8 cellular contexts compared by ENCODE assay signal in the genomic region with DNA sequence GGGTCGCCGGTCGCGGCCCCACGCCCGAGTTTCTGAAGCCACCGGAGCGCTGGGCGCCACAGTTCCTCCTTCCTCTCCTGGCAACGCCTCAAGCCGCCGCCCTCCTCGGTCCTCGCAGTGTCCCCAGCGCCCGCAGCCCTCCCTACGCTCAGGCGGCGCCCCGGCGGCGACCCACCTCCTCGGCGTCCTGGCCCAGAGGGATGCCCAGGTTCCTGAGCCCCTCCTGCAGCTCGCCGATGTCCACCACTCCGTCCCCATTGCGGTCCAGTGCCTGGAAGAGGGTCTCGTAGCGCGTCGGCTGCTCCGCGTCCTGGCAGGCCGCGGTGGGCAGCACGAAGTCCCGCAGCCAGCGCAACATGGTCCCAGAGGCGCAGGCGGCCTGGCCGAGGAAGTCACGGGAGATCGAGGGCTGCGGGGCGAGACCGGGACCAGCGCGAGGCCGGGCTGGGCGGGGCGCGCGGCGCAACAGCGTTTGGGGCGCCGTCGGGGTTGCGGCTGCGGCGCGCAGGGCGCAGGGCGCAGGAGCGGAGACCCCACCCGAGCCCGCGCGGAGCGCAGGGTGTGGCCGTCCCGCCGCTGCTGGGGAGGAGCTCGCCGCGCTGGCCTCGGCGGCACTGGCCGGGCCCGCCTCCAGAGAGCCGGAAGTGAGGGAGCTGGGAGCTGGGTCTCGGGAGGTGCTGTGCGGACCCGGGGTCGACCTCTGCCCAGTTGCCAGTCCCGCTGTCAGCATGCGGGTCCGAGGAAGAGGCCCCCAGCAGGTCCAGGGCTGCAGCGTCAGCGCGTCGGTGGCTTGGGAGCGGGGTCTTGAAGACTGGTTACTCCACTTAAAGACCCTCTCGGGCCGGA. TPM values are rescaled to one million over a fixed set of nuclear protein-coding genes. Genes with fewer than 3 reads are reported as not detected.
DNase-seq lines count a peak whose midpoint lies in the region; ATAC-seq, FAIRE-seq and TF ChIP-seq lines count a peak whose summit lies in the region.

A gene (minus strand): TSS at position 563 of the 846 bp plus-strand sequence. CDS start 205 bp downstream, at position 358.

- no peak for TF ChIP-seq CTCF in keratinocyte (optimal IDR thresholded peaks at IDR 0.05 in 1 of 3, IDR thresholded peaks at IDR 0.05 in 1 of 3, conservative IDR thresholded peaks at IDR 0.05 in 1 of 3; ENCODE audit: extremely low read depth in 1 of 3, insufficient read depth in 2 of 3, low read length in 3 of 3)

- H4K20me1 ChIP-seq in keratinocyte (ENCODE audit: control insufficient read depth, extremely low read depth, insufficient read depth, low read length), result no peaks in the 10 kb centered on the region

- peaks cover 49% of the 10 kb centered on the region for H3K79me2 ChIP-seq in keratinocyte (ENCODE audit: control insufficient read depth, insufficient read depth, low read length)

- peaks cover 2 to 10% of the 10 kb centered on the region in 2 experiments for H3K36me3 ChIP-seq in keratinocyte (ENCODE audit: control insufficient read depth in 2 of 2, extremely low read depth in 1 of 2, insufficient read depth in 2 of 2, low read length in 2 of 2)

- no peaks in the 10 kb centered on the region for H3K27me3 ChIP-seq in keratinocyte (ENCODE audit: control insufficient read depth, extremely low read depth, insufficient read depth, low read length)

- H3K4me1 ChIP-seq in keratinocyte (ENCODE audit: control insufficient read depth, extremely low read depth, insufficient read depth, low read length), result peaks cover 10% of the 10 kb centered on the region

- no peak for FAIRE-seq in keratinocyte (lab: Jason Lieb, UNC)

- peak; percentile 68 for ATAC-seq in HG02938 (IDR thresholded peaks at IDR 0.05; ENCODE audit: unreplicated experiment)
- ATAC-seq in activated CD4-positive, CD25-positive, alpha-beta regulatory T cell treated with anti-CD3 and anti-CD28 coated beads, Interleukin-2, amount 50 U/mL, for 24 hours, result peak; percentile 98

- no peaks in the 10 kb centered on the region for H3K9me3 ChIP-seq in keratinocyte (ENCODE audit: control insufficient read depth, low read depth, low read length)

- peak within 1 kb of the TSS; percentile 87 for H3K9ac ChIP-seq in keratinocyte (ENCODE audit: control insufficient read depth, extremely low read depth, insufficient read depth, low read length)

- peak within 1 kb of the TSS; percentile 74 to 97 (median 77) for H3K4me3 ChIP-seq in keratinocyte (ENCODE audit: control insufficient read depth in 2 of 3, extremely low read depth in 1 of 3, insufficient read depth in 2 of 3, low read depth in 1 of 3, low read length in 3 of 3)

- dilution Hi-C loops in keratinocyte (cut with MboI; ENCODE audit: extremely low pct_ligation_motif_present, low sequenced_read_pairs), result no loop called here

- DNase-seq in NCI-H2081 (lab: John Stamatoyannopoulos, UW), result peak; percentile 64 to 80
- DNase-seq in NCI-H2081 treated with DMSO at 0.1 percent for 48 hours (lab: John Stamatoyannopoulos, UW), result no peak
- DNase-seq in NCI-H2171 treated with DMSO at 0.1 percent for 48 hours (lab: John Stamatoyannopoulos, UW), result peak; percentile 65
- DNase-seq in cerebellar cortex (ENCODE audit: low spot score), result peak; percentile 60
- DNase-seq in keratinocyte (ENCODE audit: low read depth, low spot score), result no peak
- peak; percentile 50 to 52 for DNase-seq in stimulated activated CD4-positive, alpha-beta T cell treated with anti-CD3 and anti-CD28 coated beads, Interleukin-15, amount 100 ng/mL, for 1 hour (ENCODE audit: low read depth in 1 of 2, low spot score in 1 of 2)

- H3K27ac ChIP-seq in keratinocyte (ENCODE audit: control insufficient read depth, insufficient read depth, low read length), result peak within 1 kb of the TSS; percentile 38

- H3K9me1 ChIP-seq in keratinocyte (ENCODE audit: control insufficient read depth, extremely low read depth, insufficient read depth, low read length), result no peaks in the 10 kb centered on the region

- peak within 1 kb of the TSS; percentile 82 for H3K4me2 ChIP-seq in keratinocyte (ENCODE audit: control insufficient read depth, extremely low read depth, insufficient read depth, low read depth, low read length)

- peak within 1 kb of the TSS; percentile 93 for H2AFZ ChIP-seq in keratinocyte (ENCODE audit: control insufficient read depth, low read length)

RNA-seq across cellular contexts. Expression of the gene that starts here (rescaled TPM):
- 35.3 to 58.9 TPM (median 36.0 TPM) in 3 replicates for polyA plus RNA-seq in keratinocyte
- polyA plus RNA-seq in keratinocyte (2011; ENCODE audit: low read depth), result 26.6 TPM
- polyA plus RNA-seq in keratinocyte (2011; cell fraction: cytosol; rRNA removed), result 25.9 and 49.9 TPM in 2 replicates
- polyA plus RNA-seq in keratinocyte (2011; cell fraction: nucleus; rRNA removed), result 30.8 and 45.2 TPM in 2 replicates
- 15.3 and 34.6 TPM in 2 replicates for polyA plus RNA-seq in keratinocyte (2012; ENCODE audit: low replicate concordance)
- polyA minus RNA-seq in keratinocyte, result 16.1 to 44.2 TPM (median 28.8 TPM) in 3 replicates
- polyA minus RNA-seq in keratinocyte (2011; cell fraction: cytosol; rRNA and poly(A)+ RNA removed), result 40.5 TPM
- polyA minus RNA-seq in keratinocyte (2011; cell fraction: nucleus; rRNA and poly(A)+ RNA removed), result 26.9 and 47.0 TPM in 2 replicates

Comparison
In these comparisons a context has a peak if more than half of its experiments do, and no peak if none do; other contexts are left out.
1. DNase-seq: peak in NCI-H2081 (2 of 2), NCI-H2171 treated with DMSO at 0.1 percent for 48 hours (single experiment), cerebellar cortex (single experiment) and stimulated activated CD4-positive, alpha-beta T cell treated with anti-CD3 and anti-CD28 coated beads, Interleukin-15, amount 100 ng/mL, for 1 hour (2 of 2); none in NCI-H2081 treated with DMSO at 0.1 percent for 48 hours (single experiment) and keratinocyte (single experiment).